ENCODE assay signal across 16 cellular contexts in the genomic region with DNA sequence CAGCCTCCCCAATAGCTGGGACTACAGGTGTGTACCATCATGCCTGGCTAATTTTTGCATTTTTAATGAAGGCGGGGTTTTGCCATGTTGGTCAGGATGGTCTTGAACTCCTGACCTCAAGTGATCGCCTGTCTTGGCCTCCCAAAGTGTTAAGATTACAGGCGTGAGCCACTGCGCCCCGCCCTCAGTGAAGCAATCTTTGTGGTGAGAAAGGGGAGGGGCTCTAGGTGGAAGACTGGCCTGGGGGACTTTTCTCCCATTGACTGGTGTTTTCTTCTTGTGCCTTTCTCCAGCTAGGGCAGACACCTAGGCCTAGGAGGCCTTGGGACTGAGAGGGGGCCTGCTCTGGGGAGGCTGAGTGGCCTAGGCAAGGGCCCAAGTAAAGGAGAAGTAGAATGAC.
A peak's percentile ranks its signal among the peaks of the same experiment; 100 is the strongest.
DNase-seq lines count a peak whose midpoint lies in the region; ATAC-seq and TF ChIP-seq lines count a peak whose summit lies in the region.
"Had no signal": no experiment of that assay in that cellular context is flagged by ENCODE, and none has a peak within 500 bp of the region (broad histone marks: within the 10 kb centered on the region; RNA-seq: fewer than 3 reads in every experiment).

No MANE protein-coding gene starts in this region.

- no peaks in the 10 kb centered on the region for H3K9me2 ChIP-seq in GM23248 (ENCODE audit: insufficient read depth)

- DNase-seq in GM23248 (peak; percentile 16), NOMO-1 treated with DMSO at 0.1 percent for 48 hours (lab: John Stamatoyannopoulos, UW; ENCODE audit: unreplicated experiment) (peak; percentile 59), mammary epithelial cell (peak; percentile 52), sciatic nerve (ENCODE audit: low spot score) (no peak), left lung (no peak), DMS 273 treated with DMSO at 0.1 percent for 48 hours (lab: John Stamatoyannopoulos, UW) (no peak)
- DNase-seq: activated CD8-positive, alpha-beta memory T cell treated with anti-CD3 and anti-CD28 coated beads for 24 hours; caudate nucleus; DMS79; effector CD4-positive, alpha-beta T cell; left cardiac atrium; NCI-H1436 treated with DMSO at 0.1 percent for 48 hours; NCI-H345; ovary; SW 1271 had no signal

- in situ Hi-C loops in GM23248 (cut with MboI) (no loop called here), mammary epithelial cell (cut with MboI; ENCODE audit: low sequenced_read_pairs in 2 of 2) (no loop called here)

- H3K36me3 ChIP-seq in GM23248 (ENCODE audit: low read depth): peaks cover 42% of the 10 kb centered on the region; the same call in 1 of the 2 replicates
- peaks cover 22% of the 10 kb centered on the region for H3K36me3 ChIP-seq in mammary epithelial cell (ENCODE audit: insufficient read depth, low read length)
- peaks cover 0 to 57% of the 10 kb centered on the region in 2 donors for H3K36me3 ChIP-seq in left lung
- H3K36me3 ChIP-seq: ovary had no signal

- no peaks in the 10 kb centered on the region for H3F3A ChIP-seq in GM23248 (ENCODE audit: insufficient read depth)

- H3K79me2 ChIP-seq in GM23248 (ENCODE audit: insufficient read depth) (no peaks in the 10 kb centered on the region), mammary epithelial cell (ENCODE audit: insufficient read depth, low read length) (no peaks in the 10 kb centered on the region)

- no peak overlapping the region for H3K27ac ChIP-seq in GM23248
- no peak overlapping the region for H3K27ac ChIP-seq in mammary epithelial cell (ENCODE audit: insufficient read depth, low read depth, low read length)
- no peak overlapping the region for H3K27ac ChIP-seq in left lung
- H3K27ac ChIP-seq: ovary had no signal

- intact Hi-C loops in mammary epithelial cell (cut with micrococcal nuclease) (no loop called here), sciatic nerve (cut with DNase I) (loop anchor here (10.0 kb wide), 1 partner anchor 109 kb away; no protein-coding TSS in a partner anchor), left lung (cut with DNase I) (no loop called here)

- no peaks in the 10 kb centered on the region for H3K9me3 ChIP-seq in GM23248 (ENCODE audit: low read depth)
- no peaks in the 10 kb centered on the region for H3K9me3 ChIP-seq in mammary epithelial cell (replicated peaks; ENCODE audit: insufficient read depth, low read length)
- no peaks in the 10 kb centered on the region for H3K9me3 ChIP-seq in left lung
- H3K9me3 ChIP-seq: ovary had no signal

- H2AFZ ChIP-seq in GM23248 (no peak overlapping the region), mammary epithelial cell (ENCODE audit: low read depth, low read length) (no peak overlapping the region)

- H3K4me2 ChIP-seq in GM23248 (ENCODE audit: unreplicated experiment) (no peak overlapping the region), mammary epithelial cell (ENCODE audit: insufficient read depth, low read depth, low read length) (no peak overlapping the region)

- CTCF ChIA-PET in mammary epithelial cell (lab: Charles Lee; ENCODE audit: low non-redundant PET): interaction anchor here (0.7 kb wide), 1 partner anchor 9 kb away, joined by 9 read pairs; no protein-coding TSS in a partner anchor

- no TSS peak for BruUV-seq in mammary epithelial cell (replicated peaks; lab: Mats Ljungman, UMichigan)

- H3K4me1 ChIP-seq in GM23248 (ENCODE audit: insufficient read depth) (no peaks in the 10 kb centered on the region), mammary epithelial cell (ENCODE audit: insufficient read depth, low read length) (peaks cover 7% of the 10 kb centered on the region), left lung (peaks cover 0 to 7% of the 10 kb centered on the region in 2 donors)

- H3K27me3 ChIP-seq in GM23248 (replicated peaks; ENCODE audit: insufficient read depth) (no peaks in the 10 kb centered on the region), mammary epithelial cell (ENCODE audit: insufficient read depth, low read length) (no peaks in the 10 kb centered on the region), left lung (no peaks in the 10 kb centered on the region)
- H3K27me3 ChIP-seq: ovary had no signal

- dilution Hi-C loops in mammary epithelial cell (cut with HindIII; ENCODE audit: low sequenced_read_pairs): loop anchor here (5.0 kb wide), 2 partner anchors 44 to 76 kb away; no protein-coding TSS in a partner anchor

- no peaks in the 10 kb centered on the region for H4K20me1 ChIP-seq in GM23248 (ENCODE audit: insufficient read depth)
- H4K20me1 ChIP-seq in mammary epithelial cell (ENCODE audit: insufficient read depth, low read length): no peaks in the 10 kb centered on the region

- ATAC-seq in sciatic nerve (peak; percentile 10), left lung (no peak), GM18520 (IDR thresholded peaks at IDR 0.05; ENCODE audit: unreplicated experiment) (no peak)

- 79 to 80% methylated on average over 5 of the region's 5 CpGs for WGBS in GM23248 (ENCODE audit: low coverage in 1 of 2, low lambda C conversion rate in 2 of 2, missing lambda C conversion rate in 2 of 2), 2 experiments
- WGBS in mammary epithelial cell (ENCODE audit: low coverage, missing lambda C conversion rate): 66% methylated on average over 5 of the region's 5 CpGs

- H3K9ac ChIP-seq in GM23248 (no peak overlapping the region), mammary epithelial cell (ENCODE audit: insufficient read depth, low read length) (no peak overlapping the region)

- H3K4me3 ChIP-seq in GM23248: no peak overlapping the region
- no peak overlapping the region for H3K4me3 ChIP-seq in mammary epithelial cell (replicated peaks in 1 of 3; ENCODE audit: insufficient read depth in 1 of 3, low read depth in 2 of 3, low read length in 3 of 3)
- H3K4me3 ChIP-seq in left lung: no peak overlapping the region
- H3K4me3 ChIP-seq: ovary had no signal

- TF ChIP-seq CTCF in mammary epithelial cell (conservative IDR thresholded peaks at IDR 0.05 in 1 of 2, IDR thresholded peaks at IDR 0.05 in 1 of 2; ENCODE audit: extremely low read depth in 1 of 2, insufficient read depth in 1 of 2, low read depth in 1 of 2, low read length in 2 of 2) (no peak), left lung (IDR thresholded peaks at IDR 0.05) (no peak)

Comparison
In these comparisons a context has a peak if more than half of its experiments do, and no peak if none do; other contexts are left out.
1. DNase-seq: peak in GM23248 (single experiment), NOMO-1 treated with DMSO at 0.1 percent for 48 hours (single experiment) and mammary epithelial cell (single experiment); none in sciatic nerve (single experiment), left lung (0 of 2) and DMS 273 treated with DMSO at 0.1 percent for 48 hours (single experiment).